11 cellular contexts compared by ENCODE assay signal in genomic region chr1:160647329-160647720, GRCh38. TPM values are rescaled to one million over a fixed set of nuclear protein-coding genes. Genes with fewer than 3 reads are reported as not detected.
DNase-seq lines count a peak whose midpoint lies in the region; ATAC-seq, FAIRE-seq and TF ChIP-seq lines count a peak whose summit lies in the region.
"Had no signal": no experiment of that assay in that cellular context is flagged by ENCODE, and none has a peak within 500 bp of the region (broad histone marks: within the 10 kb centered on the region; RNA-seq: fewer than 3 reads in every experiment).

No MANE protein-coding gene starts in this region.

- no peaks in the 10 kb centered on the region for H3K27me3 Mint-ChIP-seq in T-cell
- H3K27me3 Mint-ChIP-seq in natural killer cell (ENCODE audit: low read depth in 2 of 2) = peaks cover 8 to 33% of the 10 kb centered on the region in 2 donors

- peaks cover 76 to 83% (median 81%) of the 10 kb centered on the region in 3 donors for H3K4me1 Mint-ChIP-seq in T-cell
- H3K4me1 Mint-ChIP-seq in natural killer cell = peaks cover 18 to 30% of the 10 kb centered on the region in 2 donors

- no peak for FAIRE-seq in D721Med (lab: Jason Lieb, UNC)
- FAIRE-seq: astrocyte had no signal

- CTCF ChIA-PET in T-cell (lab: Charles Lee) = interaction anchor here (1.0 to 3.3 kb wide), 8 partner anchors 15 to 121 kb away, joined by 3 to 21 read pairs (median 4); no protein-coding TSS in a partner anchor

- peak overlapping the region; percentile 70 for H3K4me3 ChIP-seq in GM12865 (ENCODE audit: low read depth, low read length)

- intact Hi-C loops in natural killer cell (cut with micrococcal nuclease) = no loop called here

- DNase-seq in GM12865 (ENCODE audit: low read depth) = no peak
- DNase-seq in T-cell = no peak
- DNase-seq in natural killer cell = no peak
- DNase-seq in D721Med (ENCODE audit: insufficient read length, low spot score) = no peak
- no peak for DNase-seq in pons (ENCODE audit: low spot score)
- no peak for DNase-seq in effector CD8-positive, alpha-beta T cell (lab: John Stamatoyannopoulos, UW)
- DNase-seq: immature natural killer cell had no signal

- peak overlapping the region; percentile 93 to 98 (median 96) for H3K4me3 Mint-ChIP-seq in T-cell
- H3K4me3 Mint-ChIP-seq in natural killer cell = peak overlapping the region; percentile 50
- H3K4me3 Mint-ChIP-seq: immature natural killer cell had no signal

- ATAC-seq in GM21423 (IDR thresholded peaks at IDR 0.05; ENCODE audit: unreplicated experiment) (peak; percentile 10), T-cell (replicated peaks in 1 of 4) (peak; percentile 31 to 40 (median 35)), natural killer cell (peak in 1 of 3 donors; percentile 37), HG02973 (IDR thresholded peaks at IDR 0.05; ENCODE audit: unreplicated experiment) (no peak)

- TF ChIP-seq CTCF in GM12865 (IDR thresholded peaks at IDR 0.05; ENCODE audit: insufficient read depth, low read depth, low read length, missing control alignments) (no peak), natural killer cell (IDR thresholded peaks at IDR 0.05) (no peak), D721Med (IDR thresholded peaks at IDR 0.05; ENCODE audit: insufficient read depth, missing control alignments) (no peak)

- H3K36me3 Mint-ChIP-seq in T-cell = no peaks in the 10 kb centered on the region
- H3K36me3 Mint-ChIP-seq in natural killer cell = no peaks in the 10 kb centered on the region
- H3K36me3 Mint-ChIP-seq: immature natural killer cell had no signal

- H3K27ac Mint-ChIP-seq in T-cell (peak overlapping the region; percentile 97 to 100), natural killer cell (no peak overlapping the region)
- H3K27ac Mint-ChIP-seq: immature natural killer cell had no signal

- no peaks in the 10 kb centered on the region for H3K9me3 Mint-ChIP-seq in T-cell
- no peaks in the 10 kb centered on the region for H3K9me3 Mint-ChIP-seq in natural killer cell
- H3K9me3 Mint-ChIP-seq: immature natural killer cell had no signal

- POLR2A ChIA-PET in T-cell (lab: Charles Lee) = interaction anchor here in 1 of 2 donors (1.0 kb wide), 1 partner anchor 27 kb away, joined by 3 read pairs; no protein-coding TSS in a partner anchor

RNA-seq across cellular contexts. Expression of gene SLAMF1, which starts 0.5 kb away (rescaled TPM):
- total RNA-seq in T-cell = 10 to 100 TPM; 19.4 to 38.7 (median 30.7) TPM
- total RNA-seq in natural killer cell = 1 to 10 TPM; 1.1 to 3.5 (median 2.1) TPM
- total RNA-seq: astrocyte, Daoy had no signal

Comparison
In these comparisons a context has a peak if more than half of its experiments do, and no peak if none do; other contexts are left out.
1. H3K27ac Mint-ChIP-seq: peak in T-cell (2 of 2); none in natural killer cell (0 of 2).
2. RNA of gene SLAMF1, which starts 0.5 kb away (total RNA-seq): 19.4 to 38.7 TPM in T-cell; 1.1 to 3.5 TPM in natural killer cell; every median in the first group is over 4 times any median in the second.